Comparison of ENCODE assay signal across 7 cellular contexts in the genomic region with DNA sequence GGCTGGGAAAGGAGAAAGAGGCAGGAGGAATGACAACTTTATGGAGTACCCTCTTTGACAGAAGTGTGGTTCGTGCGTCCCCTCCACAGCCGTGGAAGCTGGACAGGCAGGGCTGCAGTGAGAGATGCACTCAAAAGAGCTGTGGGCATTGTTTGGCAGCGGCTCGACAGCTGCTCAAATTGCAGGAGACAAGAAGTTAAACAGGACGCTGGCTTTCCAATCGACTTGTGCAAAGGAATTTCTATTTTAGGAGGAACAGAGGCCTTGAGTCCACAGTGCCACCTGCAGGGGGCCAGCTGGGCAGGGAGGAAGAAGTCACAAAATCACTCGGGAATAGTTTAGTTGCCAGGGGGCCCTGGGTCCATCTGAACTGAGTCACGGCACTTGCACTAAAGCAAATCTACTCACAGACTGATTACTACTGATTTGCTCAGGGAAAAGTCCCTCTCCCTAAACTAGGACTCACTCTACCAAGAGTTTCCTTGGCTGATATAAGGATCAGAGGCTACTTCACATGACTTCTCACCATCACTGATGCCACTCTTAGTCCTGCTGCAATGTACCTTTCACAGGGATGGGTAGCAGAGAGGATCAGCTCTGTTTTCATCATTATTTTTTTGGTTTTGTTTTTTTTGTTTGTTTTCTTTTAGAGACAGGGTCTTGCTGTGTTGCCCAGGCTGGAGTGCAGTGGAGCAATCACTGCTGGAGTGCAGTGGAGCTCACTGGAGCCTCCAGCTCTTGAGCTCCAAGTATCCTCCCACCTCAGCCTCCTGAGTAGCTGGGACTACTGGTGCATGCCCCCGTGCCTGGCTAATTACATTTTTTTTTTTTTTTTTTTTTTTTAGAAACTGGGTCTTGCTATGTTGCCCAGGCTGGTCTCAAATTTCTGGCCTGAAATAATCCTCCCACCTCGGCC.
DNase-seq lines count a peak whose midpoint lies in the region; ATAC-seq, FAIRE-seq and TF ChIP-seq lines count a peak whose summit lies in the region.

No MANE protein-coding gene starts in this region.

- TF ChIP-seq CTCF in RWPE1 (conservative IDR thresholded peaks at IDR 0.05; ENCODE audit: low read depth) (peak; percentile 70), fibroblast of the aortic adventitia (IDR thresholded peaks at IDR 0.05; ENCODE audit: insufficient read depth, low read length) (peak; percentile 79)

- no peaks in the 10 kb centered on the region for H3K79me2 ChIP-seq in GM23248 (ENCODE audit: insufficient read depth)

- DNase-seq in GM23248 (peak; percentile 80), RWPE1 (ENCODE audit: low spot score) (peak; percentile 71), fibroblast of the aortic adventitia (ENCODE audit: low read depth) (peak; percentile 76), posterior vena cava (ENCODE audit: low spot score) (peak; percentile 85), SK-N-DZ (ENCODE audit: low spot score) (no peak), GM12891 (ENCODE audit: insufficient read length, low spot score) (no peak)

- no peak for ATAC-seq in HG03095 (IDR thresholded peaks at IDR 0.05; ENCODE audit: unreplicated experiment)

- POLR2A ChIA-PET in RWPE1 (lab: Yijun Ruan, JAX; ENCODE audit: low non-redundant PET) = no interaction called here

- H3K27me3 ChIP-seq in GM23248 (replicated peaks; ENCODE audit: insufficient read depth) = peaks cover 38% of the 10 kb centered on the region

- in situ Hi-C loops in GM23248 (cut with MboI) = no loop called here

- intact Hi-C loops in posterior vena cava (cut with DNase I) = loop anchor here in 1 of 2 donors (5.0 kb wide), 1 partner anchor 121 kb away; no protein-coding TSS in a partner anchor

- H3K9ac ChIP-seq in GM23248 = no peak overlapping the region

- no peak for FAIRE-seq in GM12891 (lab: Jason Lieb, UNC)

- H3F3A ChIP-seq in GM23248 (ENCODE audit: insufficient read depth) = peaks cover 37% of the 10 kb centered on the region

- no peaks in the 10 kb centered on the region for H3K9me3 ChIP-seq in GM23248 (ENCODE audit: low read depth)

- H3K4me3 ChIP-seq in GM23248 (no peak overlapping the region), fibroblast of the aortic adventitia (ENCODE audit: low read depth, low read length) (no peak overlapping the region)

- H4K20me1 ChIP-seq in GM23248 (ENCODE audit: insufficient read depth) = no peaks in the 10 kb centered on the region

- CTCF ChIA-PET in RWPE1 (lab: Yijun Ruan, JAX) = interaction anchor here (0.6 to 1.1 kb wide), 11 partner anchors 19 to 545 kb away, joined by 3 to 10 read pairs (median 3); no protein-coding TSS in a partner anchor

- no peaks in the 10 kb centered on the region for H3K36me3 ChIP-seq in GM23248 (ENCODE audit: low read depth)

- H3K27ac ChIP-seq in GM23248 = no peak overlapping the region
- peak overlapping the region; percentile 81 for H3K27ac ChIP-seq in RWPE1

- H3K9me2 ChIP-seq in GM23248 (ENCODE audit: insufficient read depth) = no peaks in the 10 kb centered on the region

- H2AFZ ChIP-seq in GM23248 = no peak overlapping the region

- WGBS in GM23248 (ENCODE audit: low coverage in 1 of 2, low lambda C conversion rate in 2 of 2, missing lambda C conversion rate in 2 of 2), 2 experiments = 14 to 15% methylated on average over 11 of the region's 11 CpGs

- H3K4me1 ChIP-seq in GM23248 (ENCODE audit: insufficient read depth) = peaks cover 36% of the 10 kb centered on the region

- H3K4me2 ChIP-seq in GM23248 (ENCODE audit: unreplicated experiment) = peak overlapping the region; percentile 5

- no peak for TF ChIP-seq POLR2A in GM12891 (IDR thresholded peaks at IDR 0.05; ENCODE audit: low read depth, low read length)

TF ChIP-seq in GM12891, 5 proteins besides CTCF, POLR2A, EP300 and RAD21:
- no peak for TF ChIP-seq POLR2AphosphoS5 (IDR thresholded peaks at IDR 0.05; ENCODE audit: low read depth, low read length)
- no peak for TF ChIP-seq SPI1 (IDR thresholded peaks at IDR 0.05; ENCODE audit: low read depth, low read length)
- TF ChIP-seq TAF1 (IDR thresholded peaks at IDR 0.05; ENCODE audit: low read depth, low read length) = no peak
- TF ChIP-seq POU2F2 (IDR thresholded peaks at IDR 0.05; ENCODE audit: low read depth, low read length) = no peak
- no peak for TF ChIP-seq PAX5 (IDR thresholded peaks at IDR 0.05; ENCODE audit: insufficient read depth, low read length, severe bottlenecking)

Comparison
In these comparisons a context has a peak if more than half of its experiments do, and no peak if none do; other contexts are left out.
1. DNase-seq: peak in GM23248 (single experiment), RWPE1 (single experiment), fibroblast of the aortic adventitia (single experiment) and posterior vena cava (single experiment); none in SK-N-DZ (single experiment) and GM12891 (single experiment).